33 cellular contexts compared by ENCODE assay signal in the genomic region with DNA sequence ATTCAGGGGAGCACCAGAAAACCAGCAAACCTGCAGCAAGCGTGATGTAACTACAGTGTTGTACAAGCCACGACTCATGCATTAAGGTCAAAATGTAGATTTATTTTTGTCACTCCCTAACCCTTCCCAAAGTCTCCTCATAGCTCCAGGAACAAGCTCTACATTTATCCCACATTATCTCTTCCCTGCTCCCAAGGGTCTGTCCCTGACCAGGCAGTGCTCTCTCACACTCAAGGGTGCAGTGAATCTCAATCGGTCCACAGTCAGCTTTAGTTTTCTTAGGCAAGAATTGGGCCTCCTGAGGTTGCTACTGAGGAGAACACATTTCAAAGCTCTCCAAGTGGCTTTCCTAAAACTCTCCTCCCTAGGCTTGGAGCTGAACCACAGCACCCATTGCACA.
"Had no signal": no experiment of that assay in that cellular context is flagged by ENCODE, and none has a peak within 500 bp of the region (broad histone marks: within the 10 kb centered on the region; RNA-seq: fewer than 3 reads in every experiment).

No MANE protein-coding gene starts in this region.

- H3K36me3 ChIP-seq: adrenal gland, Peyer's patch had no signal

- DNase-seq: activated B cell treated with CpG ODN at 0.5 μM for 24 hours; activated CD4-positive, alpha-beta memory T cell treated with anti-CD3 and anti-CD28 coated beads for 36 hours; activated CD4-positive, alpha-beta T cell treated with anti-CD3 and anti-CD28 coated beads for 4 hours; activated CD4-positive, alpha-beta T cell treated with anti-CD3 and anti-CD28 coated beads, Interleukin-2, amount 50 U/mL, for 1 hour; activated CD4-positive, CD25-positive, alpha-beta regulatory T cell treated with anti-CD3 and anti-CD28 coated beads, Interleukin-2, amount 50 U/mL, for 72 hours; activated CD8-positive, alpha-beta memory T cell treated with anti-CD3 and anti-CD28 coated beads, Interleukin-2, amount 50 U/mL, for 4 hours; activated gamma-delta T cell treated with Interleukin-2 at 50 U/mL for 16 hours; activated naive CD4-positive, alpha-beta T cell treated with anti-CD3 and anti-CD28 coated beads for 36 hours; activated T-cell treated with anti-CD3 and anti-CD28 coated beads for 4 hours; activated T-cell treated with anti-CD3 and anti-CD28 coated beads, Interleukin-2, amount 50 U/mL, for 4 hours; adrenal gland; MM.1S; MV-4-11; NCI-H1092; NCI-H1436 treated with DMSO at 0.1 percent for 48 hours; NCI-H187; NCI-H2029 treated with DMSO at 0.1 percent for 48 hours; NCI-H2107; NCI-H2171; NCI-H510A; NCI-H526; NCI-H748 treated with DMSO at 0.1 percent for 48 hours; NK-92 treated with Interleukin-12 subunit alpha and Interleukin-12 subunit beta, amount 100 ng/mL, for 24 hours; PC-3; Peyer's patch; RPMI8226; SW 1271; T-helper 1 cell; T-helper 2 cell; T-helper 9 cell had no signal

- H3K4me3 ChIP-seq: adrenal gland, Peyer's patch had no signal

- H3K4me2 ChIP-seq: KMS-11 had no signal

- ATAC-seq: activated naive CD4-positive, alpha-beta T cell treated with anti-CD3 and anti-CD28 coated beads, Interleukin-2, amount 50 U/mL, for 72 hours; activated T-cell treated with anti-CD3 and anti-CD28 coated beads, Interleukin-2, amount 50 U/mL, for 4 hours; PC-3 had no signal

- H3K27me3 ChIP-seq: adrenal gland, Peyer's patch had no signal

- H3K9me3 ChIP-seq: adrenal gland, Peyer's patch had no signal

- H3K27ac ChIP-seq: KMS-11, Peyer's patch, VCaP had no signal
